ENCODE assay signal across 8 cellular contexts in the genomic region with DNA sequence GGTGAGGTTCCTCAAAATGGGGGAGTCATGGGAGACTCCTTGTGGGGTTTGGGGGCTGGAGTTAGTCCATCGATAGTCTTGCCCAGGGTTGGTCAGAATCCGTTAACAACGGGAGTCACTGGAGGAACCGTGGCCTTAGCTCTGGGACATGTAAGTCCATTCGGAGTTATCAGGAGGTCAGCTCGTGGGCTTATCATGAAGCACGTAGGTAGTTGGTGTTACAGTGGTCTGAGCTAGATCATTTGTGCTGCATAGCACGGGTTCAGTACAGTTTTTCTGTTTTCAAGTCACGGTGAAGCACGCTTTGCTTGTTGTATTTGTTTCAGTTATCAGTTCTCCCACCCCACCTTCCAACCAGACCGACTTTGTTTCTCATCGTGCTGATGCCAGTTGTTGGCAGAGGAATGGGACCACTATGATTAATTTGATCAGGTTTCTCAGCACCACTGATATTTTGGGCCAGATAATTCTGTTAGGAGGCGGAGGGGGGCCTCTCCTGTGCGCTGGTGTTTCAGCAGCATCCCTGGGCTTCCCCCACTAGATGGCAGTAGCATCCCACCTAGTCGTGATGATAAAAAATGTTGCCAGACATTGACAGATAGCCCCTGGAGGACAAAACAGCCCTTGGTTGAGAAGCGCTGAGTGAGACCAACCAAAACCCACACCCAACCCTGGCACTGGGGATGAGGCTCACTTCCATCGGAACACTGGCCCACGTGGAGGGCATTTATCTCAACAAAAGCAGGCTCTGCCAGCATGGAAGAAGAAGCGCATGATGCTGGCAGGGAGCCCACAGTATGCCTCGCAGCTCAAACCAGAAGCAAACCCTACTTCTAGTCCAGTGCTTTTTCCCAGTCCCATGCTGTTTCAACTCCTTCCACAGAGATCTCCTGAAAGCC. TPM values are rescaled to one million over a fixed set of nuclear protein-coding genes. Genes with fewer than 3 reads are reported as not detected.
DNase-seq lines count a peak whose midpoint lies in the region; ATAC-seq and TF ChIP-seq lines count a peak whose summit lies in the region.

No MANE protein-coding gene starts in this region.

- ATAC-seq in GM18505 (IDR thresholded peaks at IDR 0.05; ENCODE audit: unreplicated experiment) (peak; percentile 20), heart right ventricle (peak; percentile 32 to 76 (median 63)), psoas muscle (peak; percentile 57 to 65 (median 60))

- 25 to 44% (median 36%) methylated on average over 16 to 20 of the region's 20 CpGs for WGBS in adrenal gland, 4 donors
- WGBS in heart right ventricle, 2 donors = 32 to 34% methylated on average over 20 of the region's 20 CpGs
- WGBS in psoas muscle, 3 donors = 35 to 40% (median 36%) methylated on average over 20 of the region's 20 CpGs

- H3K27ac ChIP-seq in adrenal gland = no peak overlapping the region
- H3K27ac ChIP-seq in heart right ventricle = peak overlapping the region in 8 of 10 donors; percentile 10 to 96 (median 54)
- H3K27ac ChIP-seq in psoas muscle = no peak overlapping the region

- TF ChIP-seq POLR2A in GM18505 (IDR thresholded peaks at IDR 0.05; ENCODE audit: borderline replicate concordance, extremely low read depth, insufficient read depth, insufficient read length) = no peak
- no peak for TF ChIP-seq POLR2A in adrenal gland (IDR thresholded peaks at IDR 0.05)

- TF ChIP-seq CTCF in adrenal gland (IDR thresholded peaks at IDR 0.05) = peak; percentile 86 to 99 (median 95)
- TF ChIP-seq CTCF in heart right ventricle (IDR thresholded peaks at IDR 0.05) = peak; percentile 86 to 97 (median 92)
- peak; percentile 90 for TF ChIP-seq CTCF in psoas muscle (IDR thresholded peaks at IDR 0.05)

- H3K4me3 ChIP-seq in adrenal gland (no peak overlapping the region), heart right ventricle (peak overlapping the region in 5 of 10 donors; percentile 18 to 35 (median 20)), psoas muscle (peak overlapping the region; percentile 41)

- H3K36me3 ChIP-seq in adrenal gland (replicated peaks in 1 of 2) (no peaks in the 10 kb centered on the region), heart right ventricle (no peaks in the 10 kb centered on the region), psoas muscle (ENCODE audit: insufficient read depth in 1 of 2, low read depth in 1 of 2) (no peaks in the 10 kb centered on the region)

- no peaks in the 10 kb centered on the region for H3K27me3 ChIP-seq in adrenal gland
- no peaks in the 10 kb centered on the region for H3K27me3 ChIP-seq in heart right ventricle
- H3K27me3 ChIP-seq in psoas muscle (ENCODE audit: insufficient read depth in 3 of 3, low read length in 2 of 3) = no peaks in the 10 kb centered on the region

- intact Hi-C loops in adrenal gland (cut with DNase I) = loop anchor here (2.0 to 5.0 kb wide), 3 partner anchors 68 to 403 kb away; no protein-coding TSS in a partner anchor
- intact Hi-C loops in heart right ventricle (cut with DNase I) = loop anchor here (1.0 to 10.0 kb wide), 16 partner anchors 70 to 403 kb away; a partner anchor contains a TSS
- intact Hi-C loops in psoas muscle (cut with DNase I) = loop anchor here (1.0 to 5.0 kb wide), 6 partner anchors 38 to 403 kb away; no protein-coding TSS in a partner anchor

- peaks cover 0 to 24% of the 10 kb centered on the region in 2 donors for H3K4me1 ChIP-seq in adrenal gland (replicated peaks in 1 of 2)
- H3K4me1 ChIP-seq in heart right ventricle = peaks cover 11 to 87% (median 64%) of the 10 kb centered on the region in 9 donors
- peaks cover 29% of the 10 kb centered on the region for H3K4me1 ChIP-seq in psoas muscle

- DNase-seq in A172 (ENCODE audit: low spot score) (peak; percentile 72), NCI-H1048 (lab: John Stamatoyannopoulos, UW) (peak; percentile 17), T follicular helper cell (ENCODE audit: low read depth) (peak; percentile 74), adrenal gland (peak; percentile 71 to 94 (median 84)), heart right ventricle (peak; percentile 75 to 88), psoas muscle (peak; percentile 72 to 88), ureter (ENCODE audit: low spot score) (peak; percentile 87)

- H3K9me3 ChIP-seq in adrenal gland (replicated peaks in 1 of 3) (no peaks in the 10 kb centered on the region), heart right ventricle (no peaks in the 10 kb centered on the region), psoas muscle (no peaks in the 10 kb centered on the region)

RNA-seq across cellular contexts. Expression of a gene that starts 2.2 kb away (rescaled TPM):
- 169 and 171 TPM in 2 replicates for total RNA-seq in A172 (2014; rRNA removed; shearing (Covaris generic))
- total RNA-seq in adrenal gland = 10 to 100 TPM; 45.8 to 92.7 (median 73.8) TPM
- polyA plus RNA-seq in adrenal gland = 10 to 100 TPM; 30.3 to 65.0 (median 51.3) TPM
- 10 to 100 TPM; 22.5 to 44.6 (median 33.1) TPM for total RNA-seq in heart right ventricle
- polyA plus RNA-seq in heart right ventricle = 10 to 100 TPM; 15.3 to 48.5 TPM
- total RNA-seq in psoas muscle = 10 to 100 TPM; 19.9 to 44.5 (median 24.2) TPM
- polyA plus RNA-seq in psoas muscle = 10 to 100 TPM; 25.5 to 31.2 (median 30.3) TPM
- 74.0 TPM for total RNA-seq in ureter

RNA-seq across cellular contexts. Expression of a gene that starts 45.6 kb away (rescaled TPM):
- not detected in 2 replicates for total RNA-seq in A172 (2014; rRNA removed; shearing (Covaris generic))
- total RNA-seq in adrenal gland (1 to 10 TPM in 2 of 8 donors, under 1 TPM in 6; 0.25 to 4.1 (median 0.80) TPM), heart right ventricle (1 to 10 TPM in 4 of 10 donors, under 1 TPM in 4, not detected in 2; 0.28 to 10.0 (median 1.0) TPM), psoas muscle (1 to 10 TPM in 2 of 4 donors, under 1 TPM in 2; 0.50 to 1.2 (median 0.82) TPM), ureter (1.6 TPM)
- polyA plus RNA-seq in adrenal gland (1 to 10 TPM; 1.1 to 2.2 (median 1.8) TPM), heart right ventricle (1 to 10 TPM; 1.2 to 1.5 TPM), psoas muscle (under 1 TPM; 0.13 to 0.55 (median 0.31) TPM)

Comparison
In these comparisons a context has a peak if more than half of its experiments do, and no peak if none do; other contexts are left out.
1. DNase-seq: peak in every context shown above with its lines; median percentile 87 in ureter; 84 in adrenal gland; 82 in heart right ventricle; 80 in psoas muscle; 74 in T follicular helper cell; 72 in A172; 17 in NCI-H1048.
2. H3K27ac ChIP-seq: peak in heart right ventricle (8 of 10); none in adrenal gland (0 of 5) and psoas muscle (single experiment).
3. Peak in every context shown above with its lines, with median percentiles within 50 percentile points of each other: ATAC-seq and CTCF ChIP-seq.